ENCODE assay signal across 31 cellular contexts in genomic region chr15:89447676-89448075, GRCh38. TPM values are rescaled to one million over a fixed set of nuclear protein-coding genes. Genes with fewer than 3 reads are reported as not detected.
"Had no signal": no experiment of that assay in that cellular context is flagged by ENCODE, and none has a peak within 500 bp of the region (broad histone marks: within the 10 kb centered on the region; RNA-seq: fewer than 3 reads in every experiment).

No MANE protein-coding gene starts in this region.

- H3K4me3 ChIP-seq: neural progenitor cell, pancreas, psoas muscle, skin epidermis, smooth muscle cell, spleen, suprapubic skin, testis, tibial artery, transverse colon, upper lobe of left lung, vagina had no signal

- H3K36me3 ChIP-seq: neural progenitor cell, neutrophil, pancreas, spleen, suprapubic skin, tibial artery, transverse colon, upper lobe of left lung, vagina had no signal

- H3K9ac ChIP-seq: neural progenitor cell had no signal

- H3K27me3 ChIP-seq: pancreas, testis, vagina had no signal

- H2AFZ ChIP-seq: neural progenitor cell had no signal

- ATAC-seq: naive thymus-derived CD4-positive, alpha-beta T cell; natural killer cell; pancreas; psoas muscle; right cardiac atrium; sciatic nerve; stimulated activated memory B cell treated with anti-CD40 and anti-IgM and Interleukin-4, amounts not matched to agents 10 μg/mL and 1 μg/mL and 100 μg/mL, for 72 hours; stimulated activated naive CD8-positive, alpha-beta T cell treated with anti-CD3 and anti-CD28 coated beads, Interleukin-15, amount 100 ng/mL, for 72 hours; stimulated activated naive CD8-positive, alpha-beta T cell treated with anti-CD3 and anti-CD28 coated beads, Interleukin-15, Interleukin-2, amounts not matched to agents 100 U/mL and 50 U/mL, for 24 hours had no signal

- H3K27ac ChIP-seq: neural progenitor cell, neutrophil, psoas muscle, skin epidermis, spleen, suprapubic skin, testis, tibial artery, transverse colon, upper lobe of left lung, vagina had no signal

- H3K9me3 ChIP-seq: neutrophil, pancreas, psoas muscle, spleen, suprapubic skin, testis, tibial artery, transverse colon, upper lobe of left lung, vagina had no signal

- H3K4me2 ChIP-seq: smooth muscle cell had no signal

- FAIRE-seq: pancreas, urothelium cell line had no signal

- H3K4me1 ChIP-seq: psoas muscle, testis, tibial artery, transverse colon, upper lobe of left lung, vagina had no signal

- DNase-seq: naive thymus-derived CD4-positive, alpha-beta T cell; natural killer cell; nucleus accumbens; pancreas; psoas muscle; right cardiac atrium; spleen; stimulated activated CD4-positive, alpha-beta T cell treated with anti-CD3 and anti-CD28 coated beads, Interleukin-12 subunit alpha, Interleukin-12 subunit beta, amount 100 ng/mL, for 4 hours; stimulated activated CD4-positive, alpha-beta T cell treated with anti-CD3 and anti-CD28 coated beads, Interleukin-1b, Interleukin-23, amount 100 ng/mL, for 48 hours; stimulated activated CD4-positive, alpha-beta T cell treated with anti-CD3 and anti-CD28 coated beads, Interleukin-4, amount 100 ng/mL, for 1 hour; stimulated activated CD4-positive, alpha-beta T cell treated with anti-CD3 and anti-CD28 coated beads, Interleukin-4, amount 100 ng/mL, for 4 hours; stimulated activated CD8-positive, alpha-beta memory T cell treated with anti-CD3 and anti-CD28 coated beads, Interleukin-4, amount 100 ng/mL, for 48 hours; stimulated activated naive CD4-positive, alpha-beta T cell; stimulated activated naive CD8-positive, alpha-beta T cell treated with anti-CD3 and anti-CD28 coated beads, Interleukin-15, amount 100 ng/mL, for 72 hours; stimulated activated naive CD8-positive, alpha-beta T cell treated with anti-CD3 and anti-CD28 coated beads, Interleukin-15, Interleukin-2, amounts not matched to agents 100 U/mL and 50 U/mL, for 24 hours; substantia nigra; testis; tibial artery; transverse colon; upper lobe of left lung had no signal

RNA-seq across cellular contexts. Expression of gene RHCG, which starts 48.7 kb away (rescaled TPM):
- total RNA-seq: naive thymus-derived CD4-positive, alpha-beta T cell; natural killer cell; osteocyte; progenitor cell of endocrine pancreas; sciatic nerve; spleen; upper lobe of left lung had no signal
- polyA plus RNA-seq: naive thymus-derived CD4-positive, alpha-beta T cell had no signal
